8 cellular contexts compared by ENCODE assay signal in the genomic region with DNA sequence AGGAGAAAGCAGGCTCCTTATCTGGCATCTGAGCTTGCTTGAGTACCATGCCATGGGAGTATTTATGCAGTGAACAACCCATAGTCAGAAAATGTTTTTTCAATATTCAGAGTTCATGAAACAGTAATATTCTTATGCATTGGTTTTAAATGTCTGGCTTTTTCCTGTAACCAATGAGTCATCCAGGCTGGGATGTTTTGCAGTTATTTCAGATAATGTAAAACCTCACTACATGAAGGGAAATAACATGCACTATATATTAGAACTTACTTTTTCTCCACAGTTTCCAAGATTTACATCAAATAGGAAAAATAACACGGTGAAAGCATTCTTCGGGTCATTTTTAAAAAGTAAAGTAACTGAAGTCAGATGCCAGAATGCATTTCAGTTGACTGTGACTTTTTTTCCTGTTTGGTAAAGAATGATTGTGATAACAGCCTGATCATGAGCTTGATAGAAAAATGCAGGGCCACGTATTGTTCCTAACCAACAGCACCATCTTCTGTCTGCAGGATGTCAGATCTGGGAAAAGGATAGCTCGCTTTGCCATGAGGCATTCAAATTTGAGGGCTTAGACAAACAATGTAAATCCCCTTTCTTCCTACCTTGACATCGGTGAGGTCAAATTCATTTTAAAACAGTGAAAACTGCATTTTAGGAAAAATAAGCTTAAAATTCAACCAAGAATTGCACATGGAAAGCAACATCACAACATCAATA.
DNase-seq lines count a peak whose midpoint lies in the region; ATAC-seq and TF ChIP-seq lines count a peak whose summit lies in the region.

No MANE protein-coding gene starts in this region.

- H3K27me3 ChIP-seq in osteoblast (ENCODE audit: insufficient read depth, low read length), result no peaks in the 10 kb centered on the region

- no peaks in the 10 kb centered on the region for H3K9me3 ChIP-seq in osteoblast (ENCODE audit: low read depth, low read length)

- no peak overlapping the region for H3K27ac Mint-ChIP-seq in endothelial cell (ENCODE audit: unreplicated experiment)
- no peak overlapping the region for H3K27ac Mint-ChIP-seq in activated T-cell treated with anti-CD3 and anti-CD28 coated beads, Interleukin-2, amount 50 U/mL, for 72 hours

- no peak overlapping the region for H3K4me3 Mint-ChIP-seq in endothelial cell (ENCODE audit: unreplicated experiment)
- no peak overlapping the region for H3K4me3 Mint-ChIP-seq in activated T-cell treated with anti-CD3 and anti-CD28 coated beads, Interleukin-2, amount 50 U/mL, for 72 hours

- H3K4me3 ChIP-seq in osteoblast (ENCODE audit: insufficient read depth, low read length), result no peak overlapping the region

- H2AFZ ChIP-seq in osteoblast (ENCODE audit: low read length), result no peak overlapping the region

- no peaks in the 10 kb centered on the region for H3K4me1 ChIP-seq in osteoblast (ENCODE audit: insufficient read depth, low read length)

- no peaks in the 10 kb centered on the region for H3K79me2 ChIP-seq in osteoblast (ENCODE audit: insufficient read depth, low read length)

- in situ Hi-C loops in GM13977 (cut with MboI; ENCODE audit: low pct_unique_long_range_greater_than_20kb, low sequenced_read_pairs, unreplicated experiment), result no loop called here

- no peaks in the 10 kb centered on the region for H3K9me3 Mint-ChIP-seq in endothelial cell (ENCODE audit: unreplicated experiment)
- peaks cover 0 to 1% of the 10 kb centered on the region in 2 donors for H3K9me3 Mint-ChIP-seq in activated T-cell treated with anti-CD3 and anti-CD28 coated beads, Interleukin-2, amount 50 U/mL, for 72 hours

- H3K27ac ChIP-seq in osteoblast (ENCODE audit: low read depth, low read length), result no peak overlapping the region

- no peaks in the 10 kb centered on the region for H3K27me3 Mint-ChIP-seq in endothelial cell (ENCODE audit: unreplicated experiment)
- no peaks in the 10 kb centered on the region for H3K27me3 Mint-ChIP-seq in activated T-cell treated with anti-CD3 and anti-CD28 coated beads, Interleukin-2, amount 50 U/mL, for 72 hours (ENCODE audit: low read depth)

- H3K36me3 Mint-ChIP-seq in endothelial cell (ENCODE audit: low read depth, unreplicated experiment), result no peaks in the 10 kb centered on the region
- no peaks in the 10 kb centered on the region for H3K36me3 Mint-ChIP-seq in activated T-cell treated with anti-CD3 and anti-CD28 coated beads, Interleukin-2, amount 50 U/mL, for 72 hours (ENCODE audit: insufficient read depth in 2 of 2)

- no peaks in the 10 kb centered on the region for H3K4me1 Mint-ChIP-seq in endothelial cell (ENCODE audit: unreplicated experiment)
- no peaks in the 10 kb centered on the region for H3K4me1 Mint-ChIP-seq in activated T-cell treated with anti-CD3 and anti-CD28 coated beads, Interleukin-2, amount 50 U/mL, for 72 hours (ENCODE audit: low read depth)

- H3K4me2 ChIP-seq in osteoblast (ENCODE audit: insufficient read depth, low read length), result no peak overlapping the region

- no peaks in the 10 kb centered on the region for H4K20me1 ChIP-seq in osteoblast (ENCODE audit: insufficient read depth, low read length)

- H3K36me3 ChIP-seq in osteoblast (ENCODE audit: insufficient read depth, low read length), result no peaks in the 10 kb centered on the region

- ATAC-seq in GM18502 (IDR thresholded peaks at IDR 0.05; ENCODE audit: poor library complexity, unreplicated experiment), result no peak
- ATAC-seq in activated T-cell treated with anti-CD3 and anti-CD28 coated beads, Interleukin-2, amount 50 U/mL, for 72 hours (replicated peaks in 1 of 2), result no peak

- DNase-seq in GM13977 (ENCODE audit: low spot score) (peak; percentile 11), NCI-H526 (lab: John Stamatoyannopoulos, UW) (peak; percentile 33 to 68), endothelial cell (ENCODE audit: low spot score) (peak; percentile 33), osteoblast (ENCODE audit: insufficient read length, low spot score, missing footprints) (peak; percentile 9), NCI-H187 treated with DMSO at 0.1 percent for 48 hours (lab: John Stamatoyannopoulos, UW) (no peak), NCI-H2029 treated with DMSO at 0.1 percent for 48 hours (lab: John Stamatoyannopoulos, UW) (no peak)
- DNase-seq in activated T-cell treated with anti-CD3 and anti-CD28 coated beads, Interleukin-2, amount 50 U/mL, for 72 hours, result no peak

- TF ChIP-seq CTCF in GM13977 (IDR thresholded peaks at IDR 0.05; ENCODE audit: extremely low read depth, insufficient read depth, missing control alignments), result peak; percentile 29
- peak; percentile 24 for TF ChIP-seq CTCF in endothelial cell (IDR thresholded peaks at IDR 0.05; ENCODE audit: unreplicated experiment)
- TF ChIP-seq CTCF in osteoblast (IDR thresholded peaks at IDR 0.05; ENCODE audit: extremely low read depth, low read depth, low read length), result no peak

Comparison
In these comparisons a context has a peak if more than half of its experiments do, and no peak if none do; other contexts are left out.
1. DNase-seq: peak in GM13977 (single experiment), NCI-H526 (2 of 2), endothelial cell (single experiment) and osteoblast (single experiment); none in NCI-H187 treated with DMSO at 0.1 percent for 48 hours (single experiment), NCI-H2029 treated with DMSO at 0.1 percent for 48 hours (single experiment) and activated T-cell treated with anti-CD3 and anti-CD28 coated beads, Interleukin-2, amount 50 U/mL, for 72 hours (0 of 2).